ENCODE assay signal across 20 cellular contexts in genomic region chr6:138643210-138643609, GRCh38.
"Had no signal": no experiment of that assay in that cellular context is flagged by ENCODE, and none has a peak within 500 bp of the region (broad histone marks: within the 10 kb centered on the region; RNA-seq: fewer than 3 reads in every experiment).

No MANE protein-coding gene starts in this region.

- ATAC-seq: left lung; naive thymus-derived CD4-positive, alpha-beta T cell; sciatic nerve; stimulated activated effector memory CD8-positive, alpha-beta T cell treated with anti-CD3 and anti-CD28 coated beads, Interleukin-12 subunit alpha, Interleukin-12 subunit beta, amount 100 ng/mL, for 72 hours; upper lobe of right lung had no signal

- H3K9me3 ChIP-seq: left lung, ovary, right atrium auricular region, spleen, suprapubic skin, thoracic aorta, tibial artery, upper lobe of right lung had no signal

- H3K79me2 ChIP-seq: hepatocyte had no signal

- H3K4me3 ChIP-seq: hepatocyte, left lung, lung, ovary, right atrium auricular region, skin epidermis, spleen, suprapubic skin, thoracic aorta, tibial artery, upper lobe of right lung had no signal

- H2AFZ ChIP-seq: hepatocyte had no signal

- H3K4me2 ChIP-seq: hepatocyte had no signal

- H3K36me3 ChIP-seq: left lung, ovary, right atrium auricular region, spleen, suprapubic skin, thoracic aorta, tibial artery, upper lobe of right lung had no signal

- H3K27ac ChIP-seq: hepatocyte, left lung, ovary, right atrium auricular region, skin epidermis, spleen, suprapubic skin, thoracic aorta, tibial artery, upper lobe of right lung had no signal

- H3K4me1 ChIP-seq: left lung, right atrium auricular region, spleen, upper lobe of right lung had no signal

- FAIRE-seq: urothelium cell line had no signal

- DNase-seq: islet precursor cell; left lung; mesendoderm; naive thymus-derived CD4-positive, alpha-beta T cell; ovary; spleen; stimulated activated CD4-positive, alpha-beta T cell treated with anti-CD3 and anti-CD28 coated beads, Interleukin-4, amount 100 ng/mL, for 24 hours; stimulated activated naive CD4-positive, alpha-beta T cell; tibial artery; trophoblast cell; upper lobe of right lung had no signal

- H3K27me3 ChIP-seq: hepatocyte, left lung, ovary, right atrium auricular region, spleen, suprapubic skin, tibial artery, upper lobe of right lung had no signal
